13 cellular contexts compared by ENCODE assay signal in genomic region chr1:65467536-65467935, GRCh38. TPM values are rescaled to one million over a fixed set of nuclear protein-coding genes. Genes with fewer than 3 reads are reported as not detected.
DNase-seq lines count a peak whose midpoint lies in the region; ATAC-seq, FAIRE-seq and TF ChIP-seq lines count a peak whose summit lies in the region.
"Had no signal": no experiment of that assay in that cellular context is flagged by ENCODE, and none has a peak within 500 bp of the region (broad histone marks: within the 10 kb centered on the region; RNA-seq: fewer than 3 reads in every experiment).

No MANE protein-coding gene starts in this region.

- H3K4me3 ChIP-seq in H1 (ENCODE audit: extremely low read depth in 1 of 4, insufficient read depth in 2 of 4, low read depth in 3 of 4, low read length in 4 of 4), result no peak overlapping the region

- no peak overlapping the region for H2BK12ac ChIP-seq in H1 (ENCODE audit: low read depth, low read length)

- H3K4me1 ChIP-seq in H1 (replicated peaks in 1 of 4; ENCODE audit: control insufficient read depth in 3 of 4, insufficient read depth in 4 of 4, low read length in 3 of 4), result 0 out of 7 replicates have a peak, but pooled peaks cover 0 to 1% (median 0%) of the 10 kb centered on the region in 4 experiments

- H3K14ac ChIP-seq in H1 (ENCODE audit: insufficient read length), result no peak overlapping the region

- H2AFZ ChIP-seq in H1 (ENCODE audit: low read length), result 0 out of 2 replicates have a peak overlapping the region, but pooled peaks have one; percentile 89

- H3K9ac ChIP-seq in H1 (replicated peaks in 1 of 4; ENCODE audit: extremely low read depth in 1 of 4, low read depth in 3 of 4, low read length in 3 of 4), result no peak overlapping the region

- H3K36me3 ChIP-seq in H1 (ENCODE audit: control insufficient read depth in 2 of 4, insufficient read depth in 4 of 4, low read length in 3 of 4), result no peaks in the 10 kb centered on the region

- no peaks in the 10 kb centered on the region for H3K4me1 Mint-ChIP-seq in CD14-positive monocyte
- H3K4me1 Mint-ChIP-seq in T-helper 2 cell treated with Interferon-gamma antibody and Interleukin-4, amounts not matched to agents 5 μg/mL and 100 μg/mL, for 36 hours (ENCODE audit: low read depth), result no peaks in the 10 kb centered on the region
- H3K4me1 Mint-ChIP-seq: activated naive CD8-positive, alpha-beta T cell treated with anti-CD3 and anti-CD28 coated beads for 36 hours had no signal

- WGBS in H1 (ENCODE audit: extremely low coverage in 1 of 2, insufficient coverage in 1 of 2, insufficient read length in 1 of 2, insufficient replicate concordance in 2 of 2, low coverage in 1 of 2, low lambda C conversion rate in 2 of 2, missing lambda C conversion rate in 1 of 2), 2 experiments, result 44% methylated on average over 6 of the region's 6 CpGs; no CpG with 5 or more reads in 1 of the 2 experiments

- H3K23me2 ChIP-seq in H1 (ENCODE audit: low read depth, low read length), result no peaks in the 10 kb centered on the region

- H3K4me2 ChIP-seq in H1 (ENCODE audit: insufficient read depth in 1 of 2, low read depth in 2 of 2, low read length in 2 of 2), result peak overlapping the region in 1 of 2 experiments; percentile 28; a peak in 1 of 4 replicates

- H3K23ac ChIP-seq in H1 (ENCODE audit: insufficient read length), result no peak overlapping the region

- no peak overlapping the region for H3K27ac ChIP-seq in H1 (ENCODE audit: low read depth, low read length)

- peak; percentile 21 to 22; a peak in 2 of 4 replicates for TF ChIP-seq RAD21 in H1 (IDR thresholded peaks at IDR 0.05 in 1 of 2, conservative IDR thresholded peaks at IDR 0.05 in 1 of 2; ENCODE audit: low read depth in 2 of 2, low read length in 2 of 2)

- POLR2A ChIA-PET in H1 (lab: Charles Lee; ENCODE audit: partially characterized antibody), result interaction anchor here (1.1 kb wide), 1 partner anchor 8 kb away, joined by 3 read pairs; no protein-coding TSS in a partner anchor

- no peak for TF ChIP-seq POLR2A in H1 (IDR thresholded peaks at IDR 0.05; ENCODE audit: control extremely low read depth in 1 of 2, low read depth in 2 of 2, low read length in 2 of 2)

- no peak overlapping the region for H2BK15ac ChIP-seq in H1 (ENCODE audit: low read length)

- no peak overlapping the region for H3K18ac ChIP-seq in H1 (ENCODE audit: extremely low read depth, low read length)

- intact Hi-C loops in CD14-positive monocyte (cut with micrococcal nuclease), result no loop called here

- H2BK20ac ChIP-seq in H1 (ENCODE audit: low read length), result no peak overlapping the region

- H3K9me3 Mint-ChIP-seq in CD14-positive monocyte, result peaks cover 2 to 17% (median 6%) of the 10 kb centered on the region in 7 donors
- no peaks in the 10 kb centered on the region for H3K9me3 Mint-ChIP-seq in T-helper 2 cell treated with Interferon-gamma antibody and Interleukin-4, amounts not matched to agents 5 μg/mL and 100 μg/mL, for 36 hours

- H4K91ac ChIP-seq in H1 (replicated peaks; ENCODE audit: insufficient read length, low read length), result no peak overlapping the region

- H2BK5ac ChIP-seq in H1 (ENCODE audit: low read depth, low read length), result no peak overlapping the region

- no peaks in the 10 kb centered on the region; the same call in 1 of the 2 replicates for H3K79me1 ChIP-seq in H1 (ENCODE audit: low read depth, low read length)

- H2AK5ac ChIP-seq in H1 (ENCODE audit: low read depth, low read length), result no peak overlapping the region

- H3K4me3 Mint-ChIP-seq in CD14-positive monocyte, result no peak overlapping the region
- no peak overlapping the region for H3K4me3 Mint-ChIP-seq in T-helper 2 cell treated with Interferon-gamma antibody and Interleukin-4, amounts not matched to agents 5 μg/mL and 100 μg/mL, for 36 hours
- H3K4me3 Mint-ChIP-seq: activated naive CD8-positive, alpha-beta T cell treated with anti-CD3 and anti-CD28 coated beads for 36 hours had no signal

- no peak overlapping the region for H3K4ac ChIP-seq in H1 (replicated peaks; ENCODE audit: insufficient read length, low read depth, low read length)

- ATAC-seq in GM18868 (IDR thresholded peaks at IDR 0.05; ENCODE audit: unreplicated experiment), result no peak
- ATAC-seq: stimulated activated naive CD8-positive, alpha-beta T cell treated with anti-CD3 and anti-CD28 coated beads, Interleukin-15, Interleukin-2, amounts not matched to agents 100 U/mL and 50 U/mL, for 24 hours had no signal

- no peak overlapping the region for H2BK120ac ChIP-seq in H1 (replicated peaks; ENCODE audit: low read depth, low read length)

- H4K5ac ChIP-seq in H1 (ENCODE audit: insufficient read length, low read depth, low read length), result no peak overlapping the region

- H4K8ac ChIP-seq in H1 (ENCODE audit: extremely low read depth, insufficient read depth, low read length), result 0 out of 2 replicates have a peak overlapping the region, but pooled peaks have one; percentile 23

- no peak overlapping the region for H3K27ac Mint-ChIP-seq in CD14-positive monocyte
- H3K27ac Mint-ChIP-seq in T-helper 2 cell treated with Interferon-gamma antibody and Interleukin-4, amounts not matched to agents 5 μg/mL and 100 μg/mL, for 36 hours, result no peak overlapping the region
- H3K27ac Mint-ChIP-seq: activated naive CD8-positive, alpha-beta T cell treated with anti-CD3 and anti-CD28 coated beads for 36 hours had no signal

- TF ChIP-seq CTCF in H1 (IDR thresholded peaks at IDR 0.05; ENCODE audit: control extremely low read depth in 1 of 3, insufficient read depth in 1 of 3, low read depth in 1 of 3, low read length in 3 of 3), result peak in 2 of 3 experiments; percentile 34 to 44; a peak in 3 of 4 replicates
- no peak for TF ChIP-seq CTCF in CD14-positive monocyte (IDR thresholded peaks at IDR 0.05)

- no peak overlapping the region for H3K56ac ChIP-seq in H1 (replicated peaks; ENCODE audit: insufficient read length, low read depth, low read length)

- no peaks in the 10 kb centered on the region for H4K20me1 ChIP-seq in H1 (replicated peaks in 1 of 2; ENCODE audit: control insufficient read depth in 1 of 2, insufficient read depth in 2 of 2, low read length in 2 of 2)

- CTCF ChIA-PET in H1 (lab: Charles Lee; ENCODE audit: partially characterized antibody), result interaction anchor here (0.6 to 4.3 kb wide), 12 partner anchors 9 to 231 kb away, joined by 3 to 29 read pairs (median 3); partner anchors contain the start of gene DNAJC6

- TF ChIP-seq EP300 in H1 (IDR thresholded peaks at IDR 0.05; ENCODE audit: borderline replicate concordance in 1 of 2, low read depth in 2 of 2, low read length in 2 of 2), result no peak

- FAIRE-seq in H1 (lab: Jason Lieb, UNC), result no peak
- FAIRE-seq: A204.1 had no signal

- no peaks in the 10 kb centered on the region for H3K9me3 ChIP-seq in H1 (ENCODE audit: insufficient read depth in 2 of 2, low read depth in 1 of 2, low read length in 1 of 2)

- H3K27me3 ChIP-seq in H1 (replicated peaks in 1 of 4; ENCODE audit: control insufficient read depth in 3 of 4, extremely low read depth in 1 of 4, insufficient read depth in 3 of 4, low read length in 3 of 4), result no peaks in the 10 kb centered on the region

- H3K27me3 Mint-ChIP-seq in CD14-positive monocyte (ENCODE audit: low read depth in 3 of 3), result no peaks in the 10 kb centered on the region
- H3K27me3 Mint-ChIP-seq in T-helper 2 cell treated with Interferon-gamma antibody and Interleukin-4, amounts not matched to agents 5 μg/mL and 100 μg/mL, for 36 hours (ENCODE audit: low read depth), result no peaks in the 10 kb centered on the region
- H3K27me3 Mint-ChIP-seq: activated naive CD8-positive, alpha-beta T cell treated with anti-CD3 and anti-CD28 coated beads for 36 hours had no signal

- no peaks in the 10 kb centered on the region for H3K36me3 Mint-ChIP-seq in CD14-positive monocyte
- no peaks in the 10 kb centered on the region for H3K36me3 Mint-ChIP-seq in T-helper 2 cell treated with Interferon-gamma antibody and Interleukin-4, amounts not matched to agents 5 μg/mL and 100 μg/mL, for 36 hours (ENCODE audit: low read depth)

- peak; percentile 48 for DNase-seq in NCI-H1436 (lab: John Stamatoyannopoulos, UW)
- no peak for DNase-seq in NCI-H1436 treated with DMSO at 0.1 percent for 48 hours (lab: John Stamatoyannopoulos, UW)
- DNase-seq in NCI-H526 (lab: John Stamatoyannopoulos, UW), result peak; percentile 76 to 77
- DNase-seq in H1 (ENCODE audit: low read depth in 1 of 2, low spot score in 2 of 2), result peak; percentile 56 to 60
- DNase-seq in renal cortical epithelial cell (ENCODE audit: low read depth), result peak; percentile 77
- no peak for DNase-seq in CD14-positive monocyte (ENCODE audit: low spot score)
- DNase-seq in T-helper 2 cell treated with Interferon-gamma antibody and Interleukin-4, amounts not matched to agents 5 μg/mL and 100 μg/mL, for 36 hours (ENCODE audit: low spot score), result no peak
- DNase-seq: activated CD4-positive, CD25-positive, alpha-beta regulatory T cell treated with anti-CD3 and anti-CD28 coated beads, Interleukin-2, amount 50 U/mL, for 72 hours; activated naive CD8-positive, alpha-beta T cell treated with anti-CD3 and anti-CD28 coated beads for 36 hours; NCI-H774; stimulated activated naive CD8-positive, alpha-beta T cell treated with anti-CD3 and anti-CD28 coated beads, Interleukin-15, Interleukin-2, amounts not matched to agents 100 U/mL and 50 U/mL, for 24 hours had no signal

- no peaks in the 10 kb centered on the region for H3K79me2 ChIP-seq in H1 (ENCODE audit: control insufficient read depth in 1 of 2, insufficient read depth in 2 of 2, low read length in 2 of 2)

RNA-seq across cellular contexts. Expression of gene LEPR, which starts 47.1 kb away (rescaled TPM):
- total RNA-seq in H1 (2021; fragmentation: NEBNext Ultra II Directional; extraction: Animal tissue kit (Norgen Biotek cat#: 25700)), result 2.8 and 3.9 TPM in 2 replicates
- 1.1 and 1.3 TPM in 2 replicates for polyA plus RNA-seq in H1 (2011; rRNA removed)
- 1.6 TPM for polyA plus RNA-seq in H1 (2011; cell fraction: cytosol; rRNA removed)
- polyA plus RNA-seq in H1 (2011; cell fraction: nucleus; rRNA removed), result 1.4 TPM
- polyA plus RNA-seq in H1 (2012, experiment 1 of 2), result 1.0 to 1.5 TPM (median 1.4 TPM) in 4 replicates
- polyA plus RNA-seq in H1 (2012, experiment 2 of 2), result 0.14 TPM
- 2.8 TPM for polyA plus RNA-seq in H1 (2013, experiment 1 of 2)
- 2.9 TPM for polyA plus RNA-seq in H1 (2013, experiment 2 of 2)
- 4.4 and 8.9 TPM in 2 replicates for polyA minus RNA-seq in H1 (2011; rRNA and poly(A)+ RNA removed)
- 2.2 TPM for polyA minus RNA-seq in H1 (2011; cell fraction: cytosol; rRNA and poly(A)+ RNA removed)
- 4.5 TPM for polyA minus RNA-seq in H1 (2011; cell fraction: nucleus; rRNA and poly(A)+ RNA removed)
- 51.1 and 128 TPM in 2 replicates for total RNA-seq in renal cortical epithelial cell
- 1 to 10 TPM; 1.0 to 3.0 TPM for polyA plus RNA-seq in CD14-positive monocyte

RNA-seq across cellular contexts. Expression of gene LEPROT, which starts 47.1 kb away (rescaled TPM):
- total RNA-seq in H1 (2021; fragmentation: NEBNext Ultra II Directional; extraction: Animal tissue kit (Norgen Biotek cat#: 25700)), result 19.9 and 25.7 TPM in 2 replicates
- polyA plus RNA-seq in H1 (2011; rRNA removed), result 20.4 and 27.2 TPM in 2 replicates
- 29.0 TPM for polyA plus RNA-seq in H1 (2011; cell fraction: cytosol; rRNA removed)
- polyA plus RNA-seq in H1 (2011; cell fraction: nucleus; rRNA removed), result 9.4 TPM
- 17.7 to 29.2 TPM (median 19.4 TPM) in 4 replicates for polyA plus RNA-seq in H1 (2012, experiment 1 of 2)
- polyA plus RNA-seq in H1 (2012, experiment 2 of 2), result 31.9 TPM
- polyA plus RNA-seq in H1 (2013, experiment 1 of 2), result 27.3 TPM
- polyA plus RNA-seq in H1 (2013, experiment 2 of 2), result 30.5 TPM
- 23.8 and 32.4 TPM in 2 replicates for polyA minus RNA-seq in H1 (2011; rRNA and poly(A)+ RNA removed)
- polyA minus RNA-seq in H1 (2011; cell fraction: cytosol; rRNA and poly(A)+ RNA removed), result 16.9 TPM
- polyA minus RNA-seq in H1 (2011; cell fraction: nucleus; rRNA and poly(A)+ RNA removed), result 46.7 TPM
- total RNA-seq in renal cortical epithelial cell, result 111 and 217 TPM in 2 replicates
- polyA plus RNA-seq in CD14-positive monocyte, result 10 to 100 TPM; 74.7 to 75.0 TPM

Comparison
In these comparisons a context has a peak if more than half of its experiments do, and no peak if none do; other contexts are left out.
1. DNase-seq: peak in NCI-H1436 (single experiment), NCI-H526 (2 of 2), H1 (2 of 2) and renal cortical epithelial cell (single experiment); none in NCI-H1436 treated with DMSO at 0.1 percent for 48 hours (single experiment), CD14-positive monocyte (single experiment) and T-helper 2 cell treated with Interferon-gamma antibody and Interleukin-4, amounts not matched to agents 5 μg/mL and 100 μg/mL, for 36 hours (single experiment).
2. RNA of gene LEPR, which starts 47.1 kb away (total RNA-seq): 51.1 to 128 TPM in renal cortical epithelial cell; 2.8 to 3.9 TPM in H1; every median in the first group is over 10 times any median in the second.